Comparison of ENCODE assay signal across 15 cellular contexts in the genomic region with DNA sequence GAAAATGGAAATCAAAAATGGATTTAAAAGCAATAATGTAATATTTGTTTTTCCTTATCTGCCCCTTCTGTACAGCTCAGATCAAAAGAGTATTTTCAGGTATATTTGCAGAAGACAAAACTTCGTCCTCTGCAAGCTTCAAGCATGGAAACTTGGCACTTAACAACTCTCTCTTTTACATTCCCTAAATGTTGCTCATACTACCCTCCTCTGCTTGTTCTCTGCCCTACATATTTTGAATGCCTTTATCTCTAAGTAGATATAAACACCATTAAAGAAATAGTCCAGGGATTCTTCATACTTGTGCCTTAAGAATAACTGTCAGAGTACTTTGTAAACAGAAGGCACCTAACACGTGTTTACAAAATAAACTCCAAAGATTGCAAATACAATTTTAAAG. TPM values are rescaled to one million over a fixed set of nuclear protein-coding genes. Genes with fewer than 3 reads are reported as not detected.
DNase-seq lines count a peak whose midpoint lies in the region; FAIRE-seq and TF ChIP-seq lines count a peak whose summit lies in the region.
"Had no signal": no experiment of that assay in that cellular context is flagged by ENCODE, and none has a peak within 500 bp of the region (broad histone marks: within the 10 kb centered on the region; RNA-seq: fewer than 3 reads in every experiment).

No MANE protein-coding gene starts in this region.

- peaks cover 3% of the 10 kb centered on the region for H3K9me3 ChIP-seq in mesenchymal stem cell (ENCODE audit: control insufficient read depth, low read length)
- H3K9me3 ChIP-seq: thyroid gland had no signal

- H3K18ac ChIP-seq in mesenchymal stem cell (ENCODE audit: low read depth in 1 of 2, low read length in 2 of 2): no peak overlapping the region

- H3K23ac ChIP-seq in mesenchymal stem cell (ENCODE audit: low read length in 2 of 2): no peak overlapping the region

- TF ChIP-seq CTCF in RWPE1 (conservative IDR thresholded peaks at IDR 0.05; ENCODE audit: low read depth) (no peak), D721Med (IDR thresholded peaks at IDR 0.05; ENCODE audit: insufficient read depth, missing control alignments) (no peak), GM10248 (IDR thresholded peaks at IDR 0.05; ENCODE audit: control extremely low read depth, extremely low read depth, low read depth, missing control alignments) (no peak)

- DNase-seq in AG08395 (ENCODE audit: low spot score) (peak; percentile 71), RWPE1 (ENCODE audit: low spot score) (peak; percentile 82), fibroblast of peridontal ligament (ENCODE audit: extremely low read depth) (peak; percentile 76), mesenchymal stem cell (peak; percentile 64), DMS 273 (lab: John Stamatoyannopoulos, UW; ENCODE audit: unreplicated experiment) (no peak), D721Med (ENCODE audit: insufficient read length, low spot score) (no peak), GM10248 (ENCODE audit: extremely low spot score) (no peak)
- no peak for DNase-seq in stimulated activated CD4-positive, alpha-beta T cell treated with anti-CD3 and anti-CD28 coated beads, Interleukin-12 subunit alpha, Interleukin-12 subunit beta, amount 100 ng/mL, for 4 hours
- DNase-seq: C1 segment of cervical spinal cord, caudate nucleus, NCI-H1092, NCI-H510A, retina, SJCRH30, thyroid gland had no signal

- H4K8ac ChIP-seq in mesenchymal stem cell (ENCODE audit: low read length): no peak overlapping the region

- no peak overlapping the region for H2BK5ac ChIP-seq in mesenchymal stem cell (ENCODE audit: low read depth, low read length, poor library complexity, severe bottlenecking)

- H3K14ac ChIP-seq in mesenchymal stem cell (ENCODE audit: low read length in 2 of 2): no peak overlapping the region

- FAIRE-seq in D721Med (lab: Jason Lieb, UNC): no peak

- no peaks in the 10 kb centered on the region for H3K27me3 ChIP-seq in mesenchymal stem cell (ENCODE audit: control insufficient read depth in 1 of 2, insufficient read depth in 1 of 2, low read length in 2 of 2)
- H3K27me3 ChIP-seq: SJCRH30, thyroid gland had no signal

- no peaks in the 10 kb centered on the region for H3K79me1 ChIP-seq in mesenchymal stem cell (replicated peaks; ENCODE audit: low read length, poor library complexity, severe bottlenecking)

- H2BK120ac ChIP-seq in mesenchymal stem cell (ENCODE audit: low read depth, low read length): no peak overlapping the region

- H2BK15ac ChIP-seq in mesenchymal stem cell (ENCODE audit: low read depth, poor library complexity, severe bottlenecking): no peak overlapping the region

- no peak overlapping the region for H4K91ac ChIP-seq in mesenchymal stem cell (ENCODE audit: low read length)

- no peaks in the 10 kb centered on the region for H3K36me3 ChIP-seq in mesenchymal stem cell (ENCODE audit: control insufficient read depth in 1 of 2, insufficient read depth in 2 of 2, low read depth in 1 of 2, low read length in 2 of 2)
- H3K36me3 ChIP-seq: SJCRH30, thyroid gland had no signal

- no peak overlapping the region for H2AFZ ChIP-seq in mesenchymal stem cell (ENCODE audit: low read depth, low read length)

- H2AK5ac ChIP-seq in mesenchymal stem cell (ENCODE audit: low read length, severe bottlenecking): no peak overlapping the region

- H3K27ac ChIP-seq in RWPE1: no peak overlapping the region
- no peak overlapping the region for H3K27ac ChIP-seq in mesenchymal stem cell (ENCODE audit: low read length, poor library complexity, severe bottlenecking)
- H3K27ac ChIP-seq: SJCRH30, thyroid gland had no signal

- H3K9ac ChIP-seq in mesenchymal stem cell (ENCODE audit: low read length): peak overlapping the region; percentile 75

- H3K4ac ChIP-seq in mesenchymal stem cell (ENCODE audit: low read depth in 1 of 2, low read length in 2 of 2): no peak overlapping the region

- no peak overlapping the region for H3K4me2 ChIP-seq in mesenchymal stem cell (ENCODE audit: low read length, poor library complexity, severe bottlenecking)

- H2BK12ac ChIP-seq in mesenchymal stem cell (ENCODE audit: low read length in 2 of 2): no peak overlapping the region

- H3K4me1 ChIP-seq in mesenchymal stem cell (ENCODE audit: control insufficient read depth, insufficient read depth, low read depth, low read length): no peaks in the 10 kb centered on the region
- H3K4me1 ChIP-seq: SJCRH30, thyroid gland had no signal

- CTCF ChIA-PET in RWPE1 (lab: Yijun Ruan, JAX): interaction anchor here (0.7 kb wide), 1 partner anchor 650 kb away, joined by 3 read pairs; no protein-coding TSS in a partner anchor
- CTCF ChIA-PET in GM10248 (lab: Yijun Ruan, JAX): no interaction called here

- 0% methylated on average over 1 of the region's 2 CpGs for WGBS in mesenchymal stem cell

- POLR2A ChIA-PET in RWPE1 (lab: Yijun Ruan, JAX; ENCODE audit: low non-redundant PET) (no interaction called here), GM10248 (lab: Yijun Ruan, JAX) (interaction anchor here (0.6 kb wide), 1 partner anchor 119 kb away, joined by 3 read pairs; no protein-coding TSS in a partner anchor)

- H3K4me3 ChIP-seq in mesenchymal stem cell (ENCODE audit: insufficient read depth in 1 of 2, low read depth in 1 of 2, low read length in 2 of 2): no peak overlapping the region
- H3K4me3 ChIP-seq: SJCRH30, thyroid gland had no signal

RNA-seq across cellular contexts. Expression of a gene that starts 19.2 kb away (rescaled TPM):
- 8.4 TPM for polyA plus RNA-seq in mesenchymal stem cell (2013, experiment 1 of 2)
- 9.0 TPM for polyA plus RNA-seq in mesenchymal stem cell (2013, experiment 2 of 2)

Comparison
In these comparisons a context has a peak if more than half of its experiments do, and no peak if none do; other contexts are left out.
1. DNase-seq: peak in AG08395 (single experiment), RWPE1 (single experiment), fibroblast of peridontal ligament (single experiment) and mesenchymal stem cell (single experiment); none in DMS 273 (single experiment), D721Med (single experiment), stimulated activated CD4-positive, alpha-beta T cell treated with anti-CD3 and anti-CD28 coated beads, Interleukin-12 subunit alpha, Interleukin-12 subunit beta, amount 100 ng/mL, for 4 hours (single experiment) and GM10248 (single experiment).